12 cellular contexts compared by ENCODE assay signal in genomic region chr3:157132341-157132740, GRCh38. TPM values are rescaled to one million over a fixed set of nuclear protein-coding genes. Genes with fewer than 3 reads are reported as not detected.
DNase-seq lines count a peak whose midpoint lies in the region; ATAC-seq and TF ChIP-seq lines count a peak whose summit lies in the region.
"Had no signal": no experiment of that assay in that cellular context is flagged by ENCODE, and none has a peak within 500 bp of the region (broad histone marks: within the 10 kb centered on the region; RNA-seq: fewer than 3 reads in every experiment).

No MANE protein-coding gene starts in this region.

- no peaks in the 10 kb centered on the region for H4K20me1 ChIP-seq in OCI-LY7 (ENCODE audit: insufficient read depth, low read length)

- no peaks in the 10 kb centered on the region for H3K79me2 ChIP-seq in OCI-LY7 (ENCODE audit: insufficient read depth, low read depth, low read length)
- H3K79me2 ChIP-seq: parathyroid adenoma had no signal

- H3K27ac ChIP-seq in right atrium auricular region, result peak overlapping the region; percentile 73 to 86
- H3K27ac ChIP-seq in epithelial cell of prostate, result peak overlapping the region; percentile 99
- peak overlapping the region; percentile 62 to 76 for H3K27ac ChIP-seq in thoracic aorta
- H3K27ac ChIP-seq in OCI-LY7 (ENCODE audit: low read depth, low read length, poor library complexity, severe bottlenecking), result no peak overlapping the region
- H3K27ac ChIP-seq: parathyroid adenoma had no signal

- peaks cover 0 to 86% of the 10 kb centered on the region in 2 donors for H3K4me1 ChIP-seq in right atrium auricular region
- H3K4me1 ChIP-seq in thoracic aorta (ENCODE audit: control insufficient read depth in 1 of 2, low read depth in 2 of 2), result peaks cover 35 to 87% of the 10 kb centered on the region in 2 donors
- peaks cover 21% of the 10 kb centered on the region for H3K4me1 ChIP-seq in OCI-LY7 (ENCODE audit: insufficient read depth, low read length, poor library complexity, severe bottlenecking)

- H3K27me3 ChIP-seq in right atrium auricular region (no peaks in the 10 kb centered on the region), thoracic aorta (replicated peaks; ENCODE audit: insufficient read depth) (no peaks in the 10 kb centered on the region)

- H3K9me3 ChIP-seq in right atrium auricular region, result no peaks in the 10 kb centered on the region
- no peaks in the 10 kb centered on the region for H3K9me3 ChIP-seq in thoracic aorta
- H3K9me3 ChIP-seq in OCI-LY7 (ENCODE audit: low read length), result no peaks in the 10 kb centered on the region

- no peaks in the 10 kb centered on the region for H3K27me3 Mint-ChIP-seq in activated CD8-positive, alpha-beta T cell treated with anti-CD3 and anti-CD28 coated beads, Interleukin-2, amount 10 ng/mL, durations not matched to agents 7 days and 5 days (ENCODE audit: low read depth)

- no peak for DNase-seq in right atrium auricular region (ENCODE audit: low spot score)
- DNase-seq in Right ventricle myocardium inferior (ENCODE audit: missing footprints), result no peak
- DNase-seq in activated CD8-positive, alpha-beta T cell treated with anti-CD3 and anti-CD28 coated beads, Interleukin-2, amount 10 ng/mL, durations not matched to agents 7 days and 5 days, result no peak
- no peak for DNase-seq in epithelial cell of prostate (ENCODE audit: low read depth, low spot score)
- DNase-seq in thoracic aorta (ENCODE audit: low spot score), result no peak
- no peak for DNase-seq in NCI-H526 (lab: John Stamatoyannopoulos, UW)
- no peak for DNase-seq in anterior cingulate cortex (lab: John Stamatoyannopoulos, UW)
- DNase-seq in OCI-LY7 (ENCODE audit: low spot score), result no peak
- DNase-seq: activated naive CD4-positive, alpha-beta T cell; NCI-H748 treated with DMSO at 0.1 percent for 48 hours; RPMI8226 had no signal

- H3K4me2 ChIP-seq in OCI-LY7 (ENCODE audit: low read length), result no peak overlapping the region

- H3K4me3 Mint-ChIP-seq in activated CD8-positive, alpha-beta T cell treated with anti-CD3 and anti-CD28 coated beads, Interleukin-2, amount 10 ng/mL, durations not matched to agents 7 days and 5 days, result no peak overlapping the region

- no peak overlapping the region for H2AFZ ChIP-seq in OCI-LY7 (ENCODE audit: low read length)
- H2AFZ ChIP-seq: parathyroid adenoma had no signal

- intact Hi-C loops in Right ventricle myocardium inferior (cut with DNase I) (loop anchor here (5.0 kb wide), 1 partner anchor 305 kb away; the partner anchor contains the start of gene LEKR1), OCI-LY7 (cut with micrococcal nuclease; ENCODE audit: unreplicated experiment) (no loop called here)

- TF ChIP-seq CTCF in right atrium auricular region (IDR thresholded peaks at IDR 0.05) (no peak), thoracic aorta (IDR thresholded peaks at IDR 0.05) (no peak), OCI-LY7 (conservative IDR thresholded peaks at IDR 0.05; ENCODE audit: low read length) (no peak)

- H3K36me3 ChIP-seq in right atrium auricular region (no peaks in the 10 kb centered on the region), thoracic aorta (no peaks in the 10 kb centered on the region), OCI-LY7 (ENCODE audit: insufficient read depth, low read length) (no peaks in the 10 kb centered on the region)

- CTCF ChIA-PET in activated CD8-positive, alpha-beta T cell treated with anti-CD3 and anti-CD28 coated beads, Interleukin-2, amount 10 ng/mL, durations not matched to agents 7 days and 5 days (lab: Charles Lee), result interaction anchor here (1.3 to 15.2 kb wide), 6 partner anchors 11 to 982 kb away, joined by 3 to 301 read pairs (median 8); partner anchors contain the start of genes SSR3 and TIPARP
- CTCF ChIA-PET in OCI-LY7 (lab: Charles Lee; ENCODE audit: unreplicated experiment), result interaction anchor here (0.6 kb wide), 1 partner anchor 1211 kb away, joined by 3 read pairs; no protein-coding TSS in a partner anchor

- no TSS peak for BruUV-seq in OCI-LY7 (replicated peaks; lab: Mats Ljungman, UMichigan)

- peak overlapping the region; percentile 92 for H3K27ac Mint-ChIP-seq in activated CD8-positive, alpha-beta T cell treated with anti-CD3 and anti-CD28 coated beads, Interleukin-2, amount 10 ng/mL, durations not matched to agents 7 days and 5 days

- no peaks in the 10 kb centered on the region for H3K9me3 Mint-ChIP-seq in activated CD8-positive, alpha-beta T cell treated with anti-CD3 and anti-CD28 coated beads, Interleukin-2, amount 10 ng/mL, durations not matched to agents 7 days and 5 days (ENCODE audit: insufficient read depth)

- H3K9me2 ChIP-seq in OCI-LY7 (ENCODE audit: insufficient read depth, low read length), result no peaks in the 10 kb centered on the region

- POLR2A ChIA-PET in activated CD8-positive, alpha-beta T cell treated with anti-CD3 and anti-CD28 coated beads, Interleukin-2, amount 10 ng/mL, durations not matched to agents 7 days and 5 days (lab: Charles Lee), result interaction anchor here (1.2 to 8.2 kb wide), 6 partner anchors 20 to 456 kb away, joined by 3 to 69 read pairs (median 12); partner anchors contain the start of genes CCNL1 and TIPARP
- POLR2A ChIA-PET in OCI-LY7 (lab: Charles Lee), result interaction anchor here (1.3 kb wide), 1 partner anchor 43 kb away, joined by 10 read pairs; no protein-coding TSS in a partner anchor

- H3K4me1 Mint-ChIP-seq in activated CD8-positive, alpha-beta T cell treated with anti-CD3 and anti-CD28 coated beads, Interleukin-2, amount 10 ng/mL, durations not matched to agents 7 days and 5 days (ENCODE audit: low read depth), result peaks cover 97% of the 10 kb centered on the region

- H3K4me3 ChIP-seq in right atrium auricular region (no peak overlapping the region), thoracic aorta (no peak overlapping the region), OCI-LY7 (ENCODE audit: low read depth, low read length, poor library complexity, severe bottlenecking) (no peak overlapping the region)

- H3K36me3 Mint-ChIP-seq in activated CD8-positive, alpha-beta T cell treated with anti-CD3 and anti-CD28 coated beads, Interleukin-2, amount 10 ng/mL, durations not matched to agents 7 days and 5 days (ENCODE audit: low read depth), result peaks cover 14% of the 10 kb centered on the region

- ATAC-seq in Right ventricle myocardium inferior, result no peak
- no peak for ATAC-seq in activated CD8-positive, alpha-beta T cell treated with anti-CD3 and anti-CD28 coated beads, Interleukin-2, amount 10 ng/mL, durations not matched to agents 7 days and 5 days
- no peak for ATAC-seq in thoracic aorta (ENCODE audit: insufficient number of reproducible peaks, low FRiP score, low read depth)

RNA-seq across cellular contexts. Expression of gene CCNL1, which starts 27.6 kb away (rescaled TPM):
- total RNA-seq in right atrium auricular region, result 10 to 100 TPM; 43.8 to 44.3 TPM
- 21.2 TPM for total RNA-seq in Right ventricle myocardium inferior
- total RNA-seq in activated CD8-positive, alpha-beta T cell treated with anti-CD3 and anti-CD28 coated beads, Interleukin-2, amount 10 ng/mL, durations not matched to agents 7 days and 5 days, result 100 to 1,000 TPM; 257 TPM
- 100 to 1,000 TPM; 210 to 387 TPM for total RNA-seq in thoracic aorta
- total RNA-seq in OCI-LY7 (2014; rRNA removed; shearing (Covaris generic)), result 221 and 280 TPM in 2 replicates
- total RNA-seq in OCI-LY7 (2022), result 158 and 190 TPM in 2 replicates
